In the genomic region with DNA sequence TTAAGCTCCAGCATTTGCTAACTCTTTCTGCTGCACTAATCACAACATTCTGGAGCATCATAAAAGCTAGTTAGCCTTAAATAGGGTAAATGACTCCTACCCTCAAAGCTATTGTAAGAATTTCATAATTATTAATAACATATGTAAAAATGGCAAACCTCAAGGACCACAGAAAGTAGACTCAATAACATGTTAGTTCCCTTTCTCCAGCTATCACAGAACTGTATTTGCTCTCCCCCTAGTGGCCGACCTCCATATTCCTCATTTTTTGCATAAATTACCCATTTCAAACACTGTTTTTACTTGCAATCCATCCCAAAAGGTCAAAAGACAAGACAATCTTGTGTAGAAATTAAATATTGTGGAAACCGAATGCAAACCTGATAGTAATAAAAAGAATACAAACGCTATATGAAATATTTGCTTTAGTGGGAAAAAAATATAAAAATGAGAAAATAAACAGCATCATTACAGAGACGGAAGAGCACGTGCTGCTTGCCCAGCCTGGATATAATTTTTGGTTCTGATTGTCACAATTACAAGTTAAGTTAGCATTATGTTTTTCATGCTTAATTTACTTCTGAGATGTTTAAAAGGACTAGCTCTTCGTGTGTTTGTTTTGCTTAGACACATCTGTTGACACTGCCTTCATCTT, we compare ENCODE assay signal across 9 cellular contexts.
DNase-seq lines count a peak whose midpoint lies in the region; ATAC-seq and TF ChIP-seq lines count a peak whose summit lies in the region.
"Had no signal": no experiment of that assay in that cellular context is flagged by ENCODE, and none has a peak within 500 bp of the region (broad histone marks: within the 10 kb centered on the region; RNA-seq: fewer than 3 reads in every experiment).

No MANE protein-coding gene starts in this region.

- ATAC-seq in GM18499 (IDR thresholded peaks at IDR 0.05; ENCODE audit: insufficient read depth, unreplicated experiment) (peak; percentile 87), HG02678 (IDR thresholded peaks at IDR 0.05; ENCODE audit: unreplicated experiment) (peak; percentile 90), gastroesophageal sphincter (no peak)

- no peak for TF ChIP-seq POLR2A in gastroesophageal sphincter (IDR thresholded peaks at IDR 0.05)
- TF ChIP-seq POLR2A in stomach (IDR thresholded peaks at IDR 0.05): no peak

- TF ChIP-seq EP300 in gastroesophageal sphincter (IDR thresholded peaks at IDR 0.05): no peak
- no peak for TF ChIP-seq EP300 in stomach (IDR thresholded peaks at IDR 0.05)

- DNase-seq in AG09309 (ENCODE audit: low read depth) (peak; percentile 21), NAMALWA (ENCODE audit: low spot score) (peak; percentile 81), SW480 (ENCODE audit: low spot score) (peak; percentile 44), stomach (no peak), NCI-H1436 (lab: John Stamatoyannopoulos, UW) (no peak)

- intact Hi-C loops in stomach (cut with DNase I; ENCODE audit: low total_unique reads): no loop called here

- H3K36me3 ChIP-seq in gastroesophageal sphincter (no peaks in the 10 kb centered on the region), stomach (no peaks in the 10 kb centered on the region)

- H3K4me3 ChIP-seq in AG09309 (ENCODE audit: control insufficient read depth, low read depth, low read length) (no peak overlapping the region), gastroesophageal sphincter (no peak overlapping the region), stomach (no peak overlapping the region)
- H3K4me3 ChIP-seq: lung had no signal

- H3K27me3 ChIP-seq in gastroesophageal sphincter: no peaks in the 10 kb centered on the region
- no peaks in the 10 kb centered on the region for H3K27me3 ChIP-seq in stomach

- WGBS in gastroesophageal sphincter (ENCODE audit: low coverage in 1 of 2), 2 donors: 25 to 38% methylated on average over 5 to 6 of the region's 6 CpGs
- 29 to 32% (median 30%) methylated on average over 6 of the region's 6 CpGs for WGBS in stomach, 5 donors

- no peaks in the 10 kb centered on the region for H3K4me1 ChIP-seq in gastroesophageal sphincter
- no peaks in the 10 kb centered on the region for H3K4me1 ChIP-seq in stomach

- H3K9me3 ChIP-seq in gastroesophageal sphincter (no peaks in the 10 kb centered on the region), stomach (no peaks in the 10 kb centered on the region)

- TF ChIP-seq CTCF in AG09309 (IDR thresholded peaks at IDR 0.05; ENCODE audit: control insufficient read depth, insufficient read depth, low read depth, low read length, missing control alignments) (peak; percentile 73), gastroesophageal sphincter (IDR thresholded peaks at IDR 0.05) (peak; percentile 10 to 51 (median 18)), stomach (IDR thresholded peaks at IDR 0.05) (peak in 4 of 7 experiments; percentile 25 to 53 (median 38))

- H3K27ac ChIP-seq in gastroesophageal sphincter (no peak overlapping the region), stomach (no peak overlapping the region)

Comparison
In these comparisons a context has a peak if more than half of its experiments do, and no peak if none do; other contexts are left out.
1. DNase-seq: peak in AG09309 (single experiment), NAMALWA (single experiment) and SW480 (single experiment); none in stomach (single experiment) and NCI-H1436 (single experiment).
2. CTCF ChIP-seq: peak in every context shown above with its lines; median percentile 73 in AG09309; 38 in stomach; 18 in gastroesophageal sphincter.